In genomic region chr5:79237735-79238560, GRCh38 we compare ENCODE assay signal across 8 cellular contexts. TPM values are rescaled to one million over a fixed set of nuclear protein-coding genes. Genes with fewer than 3 reads are reported as not detected.
DNase-seq lines count a peak whose midpoint lies in the region; ATAC-seq and TF ChIP-seq lines count a peak whose summit lies in the region.

No MANE protein-coding gene starts in this region.

- no peaks in the 10 kb centered on the region for H3K27me3 Mint-ChIP-seq in activated CD4-positive, alpha-beta T cell treated with anti-CD3 and anti-CD28 coated beads for 36 hours

- peak overlapping the region; percentile 88 for H3K4me3 ChIP-seq in fibroblast of the aortic adventitia (ENCODE audit: low read depth, low read length)
- peak overlapping the region; percentile 86 for H3K4me3 ChIP-seq in retinal pigment epithelial cell (ENCODE audit: low read length)

- POLR2A ChIA-PET in activated CD4-positive, alpha-beta T cell treated with anti-CD3 and anti-CD28 coated beads for 36 hours (lab: Charles Lee), result interaction anchor here (0.6 to 1.7 kb wide), 5 partner anchors 12 to 1022 kb away, joined by 3 to 4 read pairs (median 4); no protein-coding TSS in a partner anchor
- POLR2A ChIA-PET in RWPE1 (lab: Yijun Ruan, JAX; ENCODE audit: low non-redundant PET), result interaction anchor here (0.5 to 0.7 kb wide), 3 partner anchors 19 to 62 kb away, joined by 3 to 8 read pairs (median 4); no protein-coding TSS in a partner anchor

- H3K4me3 Mint-ChIP-seq in activated CD4-positive, alpha-beta T cell treated with anti-CD3 and anti-CD28 coated beads for 36 hours, result peak overlapping the region; percentile 97

- TF ChIP-seq CTCF in RWPE1 (conservative IDR thresholded peaks at IDR 0.05; ENCODE audit: low read depth) (no peak), fibroblast of the aortic adventitia (IDR thresholded peaks at IDR 0.05; ENCODE audit: insufficient read depth, low read length) (no peak), retinal pigment epithelial cell (conservative IDR thresholded peaks at IDR 0.05; ENCODE audit: low read depth, low read length) (no peak)

- intact Hi-C loops in activated CD4-positive, alpha-beta T cell treated with anti-CD3 and anti-CD28 coated beads for 36 hours (cut with DNase I, micrococcal nuclease), result loop anchor here (2.0 to 5.0 kb wide), 7 partner anchors 106 to 1009 kb away; partner anchors contain the start of genes ARSB (in 1 of the 2), MTX3 (in 1 of the 2), SCAMP1 (in 1 of the 2) and TENT2 (in 1 of the 2)

- H3K9me3 Mint-ChIP-seq in activated CD4-positive, alpha-beta T cell treated with anti-CD3 and anti-CD28 coated beads for 36 hours (ENCODE audit: low read depth), result no peaks in the 10 kb centered on the region

- H3K4me1 Mint-ChIP-seq in activated CD4-positive, alpha-beta T cell treated with anti-CD3 and anti-CD28 coated beads for 36 hours, result peaks cover 45% of the 10 kb centered on the region

- peaks cover 9% of the 10 kb centered on the region for H3K36me3 Mint-ChIP-seq in activated CD4-positive, alpha-beta T cell treated with anti-CD3 and anti-CD28 coated beads for 36 hours (ENCODE audit: low read depth)

- CTCF ChIA-PET in activated CD4-positive, alpha-beta T cell treated with anti-CD3 and anti-CD28 coated beads for 36 hours (lab: Charles Lee), result interaction anchor here (0.5 to 1.4 kb wide), 3 partner anchors 10 to 797 kb away, joined by 3 to 8 read pairs (median 3); partner anchors contain the start of gene THBS4
- CTCF ChIA-PET in RWPE1 (lab: Yijun Ruan, JAX), result interaction anchor here (0.6 to 2.9 kb wide), 6 partner anchors 18 to 230 kb away, joined by 3 to 24 read pairs (median 3); no protein-coding TSS in a partner anchor

- H3K27ac Mint-ChIP-seq in activated CD4-positive, alpha-beta T cell treated with anti-CD3 and anti-CD28 coated beads for 36 hours, result peak overlapping the region; percentile 44

- no peak for DNase-seq in activated CD4-positive, alpha-beta T cell treated with anti-CD3 and anti-CD28 coated beads for 36 hours
- DNase-seq in activated CD4-positive, alpha-beta T cell treated with anti-CD3 and anti-CD28 coated beads for 48 hours, result no peak
- DNase-seq in RWPE1 (ENCODE audit: low spot score) (no peak), fibroblast of the aortic adventitia (ENCODE audit: low read depth) (peak; percentile 22), retinal pigment epithelial cell (ENCODE audit: low read depth) (no peak), NCI-H1694 treated with DMSO at 0.1 percent for 48 hours (lab: John Stamatoyannopoulos, UW) (no peak), LoVo (ENCODE audit: low spot score) (no peak)

- peak overlapping the region; percentile 88 for H3K27ac ChIP-seq in RWPE1

- ATAC-seq in activated CD4-positive, alpha-beta T cell treated with anti-CD3 and anti-CD28 coated beads for 36 hours, result peak; percentile 4
- no peak for ATAC-seq in HG03460 (IDR thresholded peaks at IDR 0.05; ENCODE audit: unreplicated experiment)

RNA-seq across cellular contexts. Expression of gene JMY, which starts 2.0 kb away (rescaled TPM):
- total RNA-seq in activated CD4-positive, alpha-beta T cell treated with anti-CD3 and anti-CD28 coated beads for 36 hours, result 1 to 10 TPM; 7.3 to 7.4 TPM
- 16.4 and 17.7 TPM in 2 replicates for total RNA-seq in fibroblast of the aortic adventitia (ENCODE audit: low replicate concordance)
